In the genomic region with DNA sequence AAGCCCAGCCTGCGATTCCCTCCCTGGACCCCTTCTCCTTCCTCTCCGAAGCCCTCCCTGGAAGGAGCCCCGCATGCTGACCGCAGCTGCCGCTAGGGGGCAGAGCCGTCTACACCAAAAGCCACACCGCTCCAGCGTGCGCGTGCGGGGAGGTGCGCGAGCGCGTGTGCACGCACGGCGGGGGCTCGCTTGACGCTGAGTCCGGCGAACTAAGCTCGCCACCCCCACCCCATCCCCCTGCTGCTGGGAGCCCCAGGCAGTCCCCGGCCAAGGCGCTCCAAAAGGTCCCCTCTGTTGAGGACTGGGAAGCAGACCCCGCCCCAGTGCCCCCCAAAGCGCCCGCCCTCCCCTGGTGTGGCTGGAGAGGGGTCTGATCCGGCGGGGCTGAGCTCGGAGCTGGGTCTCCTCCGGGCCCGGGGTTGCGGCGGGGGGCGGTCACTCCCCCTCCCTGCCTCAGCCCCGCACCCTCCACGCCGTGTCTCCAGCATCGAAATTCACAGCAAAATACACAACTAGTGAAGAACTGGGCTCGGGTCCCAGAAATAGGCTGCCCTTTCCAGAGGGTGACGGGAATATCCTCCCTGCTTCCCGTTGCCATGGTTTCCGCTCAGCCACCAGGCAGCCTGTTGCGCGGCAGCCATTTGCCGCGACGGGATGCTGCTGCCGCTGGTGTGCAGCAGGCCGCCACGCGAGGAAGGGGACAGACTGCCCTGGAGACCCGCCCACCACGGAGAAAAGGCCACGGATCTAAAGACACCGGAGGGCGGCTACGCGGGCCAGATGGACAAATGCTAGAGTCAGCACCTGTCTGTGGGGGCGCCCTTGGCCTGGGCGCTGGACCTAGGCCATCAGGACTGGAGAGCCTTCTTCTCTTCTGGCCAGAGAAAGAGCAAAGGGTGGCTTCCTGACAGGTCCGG, we compare ENCODE assay signal across 1 cellular context.
TF ChIP-seq lines count a peak whose summit lies in the region.

No MANE protein-coding gene starts in this region.

TF ChIP-seq in GM23338, 12 proteins besides CTCF, POLR2A, EP300 and RAD21 (continued from another document):
- TF ChIP-seq ZNF462 (CRISPR knock-in tag; IDR thresholded peaks at IDR 0.05): no peak
- no peak for TF ChIP-seq POLR2AphosphoS5 (IDR thresholded peaks at IDR 0.05; ENCODE audit: low read depth)
TF ChIP-seq in GM23338: peak in this region for 1.
